Comparison of ENCODE assay signal across 8 cellular contexts in genomic region chr1:46876093-46876492, GRCh38.
A peak's percentile ranks its signal among the peaks of the same experiment; 100 is the strongest.
DNase-seq lines count a peak whose midpoint lies in the region; ATAC-seq, FAIRE-seq and TF ChIP-seq lines count a peak whose summit lies in the region.
"Not testable (repeated sequence)": the region's sequence is repeated elsewhere in the genome, so short reads cannot be mapped to it uniquely, and the experiment has no call there.

No MANE protein-coding gene starts in this region.

- intact Hi-C loops in PC-3 (cut with micrococcal nuclease); body of pancreas (cut with DNase I); stomach (cut with DNase I; ENCODE audit: low total_unique reads): not testable (repeated sequence)

- H3K27me3 ChIP-seq in DOHH2 (ENCODE audit: control insufficient read depth, low read length); PC-3 (ENCODE audit: low read length); body of pancreas; liver (ENCODE audit: control insufficient read depth in 4 of 4, insufficient read depth in 4 of 4, low read length in 3 of 4); stomach: not testable (repeated sequence)

- H3K4me3 ChIP-seq in DOHH2 (ENCODE audit: low read length); PC-3 (ENCODE audit: low read length); body of pancreas; fibroblast of mammary gland (ENCODE audit: control insufficient read depth, low read depth, low read length); liver (ENCODE audit: low read depth in 1 of 3, low read length in 3 of 3); stomach: not testable (repeated sequence)

- peak; percentile 29 for FAIRE-seq in A204.1 (lab: Jason Lieb, UNC)

- H3K9me3 Mint-ChIP-seq in HFFc6: not testable (repeated sequence)

- not testable (repeated sequence) for H3K9me2 ChIP-seq in DOHH2 (replicated peaks; ENCODE audit: control insufficient read depth, low read length); PC-3 (replicated peaks; ENCODE audit: low read length)

- TF ChIP-seq EP300 in stomach (IDR thresholded peaks at IDR 0.05): not testable (repeated sequence)

- ATAC-seq in PC-3, body of pancreas: not testable (repeated sequence)

- H3K36me3 Mint-ChIP-seq in HFFc6 (ENCODE audit: low read depth): not testable (repeated sequence)

- not testable (repeated sequence) for H3K4me1 ChIP-seq in DOHH2 (ENCODE audit: control insufficient read depth, low read length); PC-3 (ENCODE audit: insufficient read depth, low read length); body of pancreas; liver (ENCODE audit: control insufficient read depth in 4 of 4, insufficient read depth in 4 of 4, low read length in 3 of 4); stomach

- H3K27ac ChIP-seq in DOHH2 (ENCODE audit: low read depth, low read length); PC-3 (ENCODE audit: low read length); body of pancreas; liver (ENCODE audit: low read depth in 1 of 2, low read length in 2 of 2); stomach: not testable (repeated sequence)

- peak; percentile 63 to 67 for TF ChIP-seq RAD21 in liver (IDR thresholded peaks at IDR 0.05)

- 39 to 50% methylated on average over 4 of the region's 4 CpGs for WGBS in body of pancreas, 2 donors
- 48% methylated on average over 4 of the region's 4 CpGs for WGBS in liver
- WGBS in stomach, 5 donors: 46 to 51% (median 48%) methylated on average over 4 of the region's 4 CpGs

- not testable (repeated sequence) for H3K9me3 ChIP-seq in DOHH2 (ENCODE audit: control insufficient read depth, insufficient read depth, low read length); PC-3 (ENCODE audit: low read length); body of pancreas; liver (ENCODE audit: control insufficient read depth in 4 of 4, low read length in 3 of 4); stomach

- H3K4me1 Mint-ChIP-seq in HFFc6 (ENCODE audit: low read depth): not testable (repeated sequence)

- CTCF ChIA-PET in PC-3 (lab: Charles Lee): not testable (repeated sequence)

- POLR2A ChIA-PET in PC-3 (lab: Charles Lee; ENCODE audit: unreplicated experiment): not testable (repeated sequence)

- not testable (repeated sequence) for H3K27me3 Mint-ChIP-seq in HFFc6 (ENCODE audit: insufficient read depth)

- H4K20me1 ChIP-seq in DOHH2 (ENCODE audit: control insufficient read depth, insufficient read depth, low read depth, low read length); PC-3 (ENCODE audit: low read length): not testable (repeated sequence)

- H3K4me2 ChIP-seq in DOHH2 (ENCODE audit: low read length); PC-3 (ENCODE audit: low read length): not testable (repeated sequence)

- not testable (repeated sequence) for H3K36me3 ChIP-seq in DOHH2 (ENCODE audit: control insufficient read depth, low read length); PC-3 (ENCODE audit: low read depth, low read length); body of pancreas (replicated peaks in 1 of 2; ENCODE audit: insufficient read depth in 1 of 2, low read depth in 2 of 2); liver (ENCODE audit: control insufficient read depth in 4 of 4, insufficient read depth in 3 of 4, low read depth in 1 of 4, low read length in 3 of 4); stomach

- H3K79me2 ChIP-seq in DOHH2 (ENCODE audit: control insufficient read depth, low read length); PC-3 (ENCODE audit: low read length): not testable (repeated sequence)

- TF ChIP-seq CTCF in DOHH2 (IDR thresholded peaks at IDR 0.05; ENCODE audit: low read depth, low read length, poor library complexity, severe bottlenecking): peak; percentile 40
- peak; percentile 73 for TF ChIP-seq CTCF in HFFc6 (IDR thresholded peaks at IDR 0.05)
- TF ChIP-seq CTCF in PC-3 (conservative IDR thresholded peaks at IDR 0.05; ENCODE audit: low read depth, low read length): peak; percentile 53
- TF ChIP-seq CTCF in body of pancreas (IDR thresholded peaks at IDR 0.05): peak in 4 of 7 experiments; percentile 13 to 24 (median 18)
- peak; percentile 31 for TF ChIP-seq CTCF in fibroblast of mammary gland (conservative IDR thresholded peaks at IDR 0.05; ENCODE audit: control insufficient read depth, insufficient read depth, low read depth, low read length)
- TF ChIP-seq CTCF in liver (IDR thresholded peaks at IDR 0.05; ENCODE audit: low read depth, low read length, missing input control): not testable (repeated sequence)
- peak in 4 of 7 experiments; percentile 13 to 26 (median 18) for TF ChIP-seq CTCF in stomach (IDR thresholded peaks at IDR 0.05)

- BruUV-seq in PC-3 (replicated peaks; lab: Mats Ljungman, UMichigan): not testable (repeated sequence)

- not testable (repeated sequence) for H3K9ac ChIP-seq in PC-3 (ENCODE audit: low read length); liver (ENCODE audit: low read depth in 1 of 2, low read length in 2 of 2)

- DNase-seq in HFFc6, PC-3, body of pancreas, stomach: not testable (repeated sequence)
- peak; percentile 1 for DNase-seq in fibroblast of mammary gland (ENCODE audit: low read depth)

- H2AFZ ChIP-seq in PC-3 (ENCODE audit: low read length): not testable (repeated sequence)

- not testable (repeated sequence) for H3F3A ChIP-seq in DOHH2 (ENCODE audit: control insufficient read depth, insufficient read depth); PC-3 (ENCODE audit: low read length, unreplicated experiment)

- H3K27ac Mint-ChIP-seq in HFFc6: not testable (repeated sequence)

- not testable (repeated sequence) for H3K4me3 Mint-ChIP-seq in HFFc6

- not testable (repeated sequence) for TF ChIP-seq POLR2A in body of pancreas (IDR thresholded peaks at IDR 0.05); stomach (IDR thresholded peaks at IDR 0.05)
